ENCODE assay signal across 8 cellular contexts in genomic region chr1:28553229-28553930, GRCh38.
DNase-seq lines count a peak whose midpoint lies in the region; TF ChIP-seq lines count a peak whose summit lies in the region.

No MANE protein-coding gene starts in this region.

- no peaks in the 10 kb centered on the region for H3K9me3 Mint-ChIP-seq in nephron

- peak; percentile 55 for DNase-seq in stimulated activated CD4-positive, alpha-beta T cell treated with anti-CD3 and anti-CD28 coated beads, Interleukin-15, amount 100 ng/mL, for 24 hours
- no peak for DNase-seq in stimulated activated CD4-positive, alpha-beta T cell treated with anti-CD3 and anti-CD28 coated beads, Interleukin-4, amount 100 ng/mL, for 4 hours
- DNase-seq in HFF-Myc (ENCODE audit: extremely low read depth, low read depth) (no peak), NCI-H1105 treated with DMSO at 0.1 percent for 48 hours (lab: John Stamatoyannopoulos, UW) (peak; percentile 57), foreskin melanocyte (peak; percentile 16), NCI-H2029 (lab: John Stamatoyannopoulos, UW) (no peak)
- DNase-seq in activated naive CD4-positive, alpha-beta T cell treated with anti-CD3 and anti-CD28 coated beads, Interleukin-2, amount 50 U/mL, for 16 hours, result peak; percentile 47

- H3K4me1 Mint-ChIP-seq in nephron, result peaks cover 7% of the 10 kb centered on the region

- H3K4me3 ChIP-seq in HFF-Myc (replicated peaks; ENCODE audit: low read depth, low read length), result peak overlapping the region; percentile 96

- H3K36me3 Mint-ChIP-seq in nephron (ENCODE audit: low read depth), result peaks cover 20% of the 10 kb centered on the region

- peak overlapping the region; percentile 91 to 97 (median 91) for H3K27ac Mint-ChIP-seq in nephron

- H3K27me3 Mint-ChIP-seq in nephron (ENCODE audit: low read depth), result peaks cover 5% of the 10 kb centered on the region

- TF ChIP-seq CTCF in HFF-Myc (IDR thresholded peaks at IDR 0.05; ENCODE audit: low read depth, low read length, missing control alignments) (no peak), nephron (IDR thresholded peaks at IDR 0.05; ENCODE audit: unreplicated experiment in 3 of 3) (no peak)

- peak overlapping the region; percentile 96 to 100 (median 99) for H3K4me3 Mint-ChIP-seq in nephron

Comparison
In these comparisons a context has a peak if more than half of its experiments do, and no peak if none do; other contexts are left out.
1. DNase-seq: peak in stimulated activated CD4-positive, alpha-beta T cell treated with anti-CD3 and anti-CD28 coated beads, Interleukin-15, amount 100 ng/mL, for 24 hours (single experiment), NCI-H1105 treated with DMSO at 0.1 percent for 48 hours (single experiment), activated naive CD4-positive, alpha-beta T cell treated with anti-CD3 and anti-CD28 coated beads, Interleukin-2, amount 50 U/mL, for 16 hours (single experiment) and foreskin melanocyte (single experiment); none in stimulated activated CD4-positive, alpha-beta T cell treated with anti-CD3 and anti-CD28 coated beads, Interleukin-4, amount 100 ng/mL, for 4 hours (0 of 2), HFF-Myc (single experiment) and NCI-H2029 (single experiment).